In genomic region chr6:138253731-138254130, GRCh38 we compare ENCODE assay signal across 16 cellular contexts. TPM values are rescaled to one million over a fixed set of nuclear protein-coding genes. Genes with fewer than 3 reads are reported as not detected.
DNase-seq lines count a peak whose midpoint lies in the region; ATAC-seq, FAIRE-seq and TF ChIP-seq lines count a peak whose summit lies in the region.
"Had no signal": no experiment of that assay in that cellular context is flagged by ENCODE, and none has a peak within 500 bp of the region (broad histone marks: within the 10 kb centered on the region; RNA-seq: fewer than 3 reads in every experiment).

No MANE protein-coding gene starts in this region.

- no peak for TF ChIP-seq CTCF in 22Rv1 (IDR thresholded peaks at IDR 0.05)
- no peak for TF ChIP-seq CTCF in bronchial epithelial cell (IDR thresholded peaks at IDR 0.05; ENCODE audit: insufficient read depth, low read length, severe bottlenecking)
- no peak for TF ChIP-seq CTCF in neural crest cell (conservative IDR thresholded peaks at IDR 0.05)

- H3K4me1 Mint-ChIP-seq in neural crest cell = peaks cover 7% of the 10 kb centered on the region
- H3K4me1 Mint-ChIP-seq: B cell had no signal

- no peaks in the 10 kb centered on the region for H3K9me3 Mint-ChIP-seq in neural crest cell
- H3K9me3 Mint-ChIP-seq: CD4-positive, alpha-beta T cell had no signal

- H3K27me3 Mint-ChIP-seq in neural crest cell (ENCODE audit: low read depth) = no peaks in the 10 kb centered on the region

- ATAC-seq in HG02981 (IDR thresholded peaks at IDR 0.05; ENCODE audit: unreplicated experiment) = no peak
- ATAC-seq: HepG2 had no signal

- no peak overlapping the region for H3K4me3 Mint-ChIP-seq in neural crest cell
- H3K4me3 Mint-ChIP-seq: B cell; CD4-positive, alpha-beta T cell had no signal

- no peak overlapping the region for H3K4me3 ChIP-seq in bronchial epithelial cell (ENCODE audit: low read depth, low read length)
- H3K4me3 ChIP-seq: HAP-1 had no signal

- H3K27ac ChIP-seq in 22Rv1 = peak overlapping the region; percentile 30; the same call in 1 of the 2 replicates

- H3K36me3 ChIP-seq in bronchial epithelial cell (ENCODE audit: control insufficient read depth, insufficient read depth, low read length) = no peaks in the 10 kb centered on the region
- H3K36me3 ChIP-seq: HAP-1 had no signal

- peak; percentile 88 for FAIRE-seq in bronchial epithelial cell (lab: Jason Lieb, UNC)
- FAIRE-seq: A204.1, H1, HepG2, HTR-8/SVneo had no signal

- no peaks in the 10 kb centered on the region for H3K27me3 ChIP-seq in bronchial epithelial cell (ENCODE audit: control insufficient read depth, insufficient read depth, low read length)

- peak overlapping the region; percentile 29 for H3K27ac Mint-ChIP-seq in neural crest cell (ENCODE audit: unreplicated experiment)
- H3K27ac Mint-ChIP-seq: B cell; CD4-positive, alpha-beta T cell had no signal

- DNase-seq in G401 (ENCODE audit: low spot score) = peak; percentile 34
- no peak for DNase-seq in bronchial epithelial cell (ENCODE audit: low read depth)
- DNase-seq in neural crest cell (ENCODE audit: low read depth, low spot score) = no peak
- DNase-seq in effector CD8-positive, alpha-beta T cell (lab: John Stamatoyannopoulos, UW) = no peak
- DNase-seq in activated naive CD4-positive, alpha-beta T cell (lab: John Stamatoyannopoulos, UW) = no peak
- no peak for DNase-seq in NCI-H1105 treated with DMSO at 0.1 percent for 48 hours (lab: John Stamatoyannopoulos, UW)
- DNase-seq: Calu3; CD4-positive, alpha-beta T cell had no signal

- in situ Hi-C loops in G401 (cut with HindIII; ENCODE audit: low sequenced_read_pairs) = no loop called here

- H3K36me3 Mint-ChIP-seq in neural crest cell (ENCODE audit: low read depth) = no peaks in the 10 kb centered on the region

RNA-seq across cellular contexts. Expression of gene PBOV1, which starts 35.4 kb away (rescaled TPM):
- not detected in 2 replicates for total RNA-seq in G401 (2014; rRNA removed; shearing (Covaris generic))
- not detected in 2 replicates for total RNA-seq in bronchial epithelial cell
- total RNA-seq in neural crest cell = not detected in 2 replicates
- total RNA-seq: B cell; Calu3; CD4-positive, alpha-beta T cell; H1; HepG2 had no signal
